1 cellular context compared by ENCODE assay signal in genomic region chr13:110374644-110375370, GRCh38.
TF ChIP-seq lines count a peak whose summit lies in the region.

No MANE protein-coding gene starts in this region.

TF ChIP-seq in IMR-90, 13 proteins besides CTCF, POLR2A, EP300 and RAD21:
- TF ChIP-seq CHD1 (IDR thresholded peaks at IDR 0.05; ENCODE audit: low read depth, low read length) (no peak), BHLHE40 (IDR thresholded peaks at IDR 0.05; ENCODE audit: low read depth, low read length) (no peak), NFE2L2 (IDR thresholded peaks at IDR 0.05; ENCODE audit: low read depth, low read length) (no peak), ELK1 (IDR thresholded peaks at IDR 0.05; ENCODE audit: borderline replicate concordance, low read depth, low read length) (no peak), MXI1 (IDR thresholded peaks at IDR 0.05; ENCODE audit: borderline replicate concordance, low read depth, low read length) (no peak), CEBPB (IDR thresholded peaks at IDR 0.05; ENCODE audit: low read depth, low read length) (no peak)
TF ChIP-seq in IMR-90: peak in this region for 0.
